In the genomic region with DNA sequence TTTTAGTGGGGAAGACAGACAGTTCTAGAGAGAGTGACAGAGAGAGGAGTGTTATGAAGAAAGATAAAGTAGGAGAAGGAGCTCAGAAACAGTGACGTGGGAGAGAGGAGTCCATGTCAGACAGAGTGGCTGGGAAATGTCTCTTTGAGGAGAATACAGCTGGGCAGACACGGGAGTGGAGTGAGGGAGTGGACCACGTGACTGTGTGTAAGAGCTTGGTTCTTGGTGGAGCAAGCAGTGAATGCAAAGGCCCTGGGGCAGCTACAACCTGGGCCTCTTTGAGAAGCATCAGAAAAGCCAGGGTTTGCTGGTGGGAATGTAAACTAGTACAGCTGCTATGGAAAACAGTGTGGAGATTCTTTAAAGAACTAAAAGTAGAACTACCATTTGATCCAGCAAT, we compare ENCODE assay signal across 28 cellular contexts. TPM values are rescaled to one million over a fixed set of nuclear protein-coding genes. Genes with fewer than 3 reads are reported as not detected.
"Had no signal": no experiment of that assay in that cellular context is flagged by ENCODE, and none has a peak within 500 bp of the region (broad histone marks: within the 10 kb centered on the region; RNA-seq: fewer than 3 reads in every experiment).

No MANE protein-coding gene starts in this region.

- H3K4me3 ChIP-seq: hepatocyte, left ventricle myocardium inferior, lung, neural progenitor cell, sigmoid colon, spleen, tibial nerve, uterus had no signal

- H3K4me1 ChIP-seq: uterus had no signal

- H3K9me3 ChIP-seq: left ventricle myocardium inferior, neutrophil, sigmoid colon, spleen, tibial nerve, uterus had no signal

- H3K27ac ChIP-seq: hepatocyte, left ventricle myocardium inferior, neural progenitor cell, neutrophil, sigmoid colon, spleen, tibial nerve, uterus had no signal

- H3K36me3 ChIP-seq: left ventricle myocardium inferior, neural progenitor cell, neutrophil, sigmoid colon, spleen, tibial nerve, uterus had no signal

- DNase-seq: islet precursor cell; left ventricle myocardium inferior; mesendoderm; naive B cell; natural killer cell; nephron progenitor cell; occipital lobe; retina; right cardiac atrium; sigmoid colon; small intestine; spleen; stimulated activated CD4-positive, alpha-beta T cell treated with anti-CD3 and anti-CD28 coated beads, Interleukin-4, amount 100 ng/mL, for 24 hours; stimulated activated naive CD4-positive, alpha-beta T cell; stimulated activated naive CD8-positive, alpha-beta T cell treated with anti-CD3 and anti-CD28 coated beads, Interleukin-15, amount 100 ng/mL, for 72 hours; substantia nigra; uterus had no signal

- H3K27me3 ChIP-seq: hepatocyte, neural progenitor cell, sigmoid colon, spleen, tibial nerve, uterus had no signal

- ATAC-seq: natural killer cell; right cardiac atrium; stimulated activated effector memory CD8-positive, alpha-beta T cell treated with anti-CD3 and anti-CD28 coated beads, Interleukin-12 subunit alpha, Interleukin-12 subunit beta, amount 100 ng/mL, for 72 hours; stimulated activated naive CD8-positive, alpha-beta T cell treated with anti-CD3 and anti-CD28 coated beads, Interleukin-15, amount 100 ng/mL, for 72 hours had no signal

RNA-seq across cellular contexts. Expression of a gene that starts 11.9 kb away (rescaled TPM):
- total RNA-seq: kidney epithelial cell, left ventricle myocardium inferior, mesothelial cell of epicardium, occipital lobe, progenitor cell of endocrine pancreas, pulmonary artery endothelial cell, right cardiac atrium, sigmoid colon, spleen, temporal lobe, tibial nerve had no signal
